In the genomic region with DNA sequence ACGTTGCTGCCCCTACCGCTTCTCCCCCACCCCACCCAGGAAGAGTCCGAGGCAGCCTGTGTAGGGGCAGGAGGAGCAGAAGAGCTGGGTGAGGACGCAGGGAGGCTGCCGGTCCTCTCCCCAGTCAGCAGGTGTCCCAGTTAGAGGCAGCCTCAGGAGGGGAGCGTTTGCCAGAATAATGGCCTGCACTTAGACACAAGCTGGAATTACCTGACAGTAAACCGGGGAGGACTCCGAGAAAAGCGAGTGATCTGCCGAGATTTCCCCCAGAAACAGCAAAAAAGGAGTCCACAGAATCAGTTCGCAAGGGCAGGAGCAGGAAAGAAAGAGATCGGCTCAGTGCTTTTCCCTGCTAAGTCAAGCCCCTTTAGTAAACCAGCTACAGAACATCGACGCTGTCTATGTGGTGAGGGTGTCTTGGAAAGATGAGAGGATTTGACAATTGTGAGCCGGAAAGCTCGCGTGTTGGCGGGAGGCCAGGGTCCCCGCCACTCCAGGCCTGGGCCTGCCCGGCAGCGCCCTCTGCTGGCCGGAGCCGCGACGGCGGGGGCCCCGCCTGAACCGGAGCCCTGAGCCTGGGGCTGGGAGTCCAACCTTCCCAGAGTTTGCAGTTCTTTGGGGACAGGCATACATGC, we compare ENCODE assay signal across 1 cellular context.
TF ChIP-seq lines count a peak whose summit lies in the region.

No MANE protein-coding gene starts in this region.

TF ChIP-seq in HepG2, 621 proteins besides CTCF, POLR2A, EP300 and RAD21 (continued from another document and continues in another):
- TF ChIP-seq, protein P1, sequence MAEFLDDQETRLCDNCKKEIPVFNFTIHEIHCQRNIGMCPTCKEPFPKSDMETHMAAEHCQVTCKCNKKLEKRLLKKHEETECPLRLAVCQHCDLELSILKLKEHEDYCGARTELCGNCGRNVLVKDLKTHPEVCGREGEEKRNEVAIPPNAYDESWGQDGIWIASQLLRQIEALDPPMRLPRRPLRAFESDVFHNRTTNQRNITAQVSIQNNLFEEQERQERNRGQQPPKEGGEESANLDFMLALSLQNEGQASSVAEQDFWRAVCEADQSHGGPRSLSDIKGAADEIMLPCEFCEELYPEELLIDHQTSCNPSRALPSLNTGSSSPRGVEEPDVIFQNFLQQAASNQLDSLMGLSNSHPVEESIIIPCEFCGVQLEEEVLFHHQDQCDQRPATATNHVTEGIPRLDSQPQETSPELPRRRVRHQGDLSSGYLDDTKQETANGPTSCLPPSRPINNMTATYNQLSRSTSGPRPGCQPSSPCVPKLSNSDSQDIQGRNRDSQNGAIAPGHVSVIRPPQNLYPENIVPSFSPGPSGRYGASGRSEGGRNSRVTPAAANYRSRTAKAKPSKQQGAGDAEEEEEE (CRISPR knock-in tag; IDR thresholded peaks at IDR 0.05; ENCODE audit: borderline replicate concordance): no peak
- TF ChIP-seq ZNF512B (CRISPR knock-in tag; IDR thresholded peaks at IDR 0.05; ENCODE audit: borderline replicate concordance) (no peak), AGO2 (optimal IDR thresholded peaks at IDR 0.05; ENCODE audit: low read depth, low read length) (no peak), DNMT3B (CRISPR knock-in tag; conservative IDR thresholded peaks at IDR 0.05) (no peak), ZNF350 (CRISPR knock-in tag; IDR thresholded peaks at IDR 0.05; ENCODE audit: borderline replicate concordance, low read depth) (peak; percentile 85; the same call in 1 of the 2 replicates), HNRNPK (IDR thresholded peaks at IDR 0.05; ENCODE audit: low read depth, low read length, poor library complexity, severe bottlenecking) (no peak), NCOA2 (CRISPR knock-in tag; IDR thresholded peaks at IDR 0.05) (no peak), SALL2 (CRISPR knock-in tag; IDR thresholded peaks at IDR 0.05) (no peak), SNRNP70 (IDR thresholded peaks at IDR 0.05; ENCODE audit: low read depth, low read length) (no peak), FLYWCH1 (CRISPR knock-in tag; IDR thresholded peaks at IDR 0.05) (no peak), ZNF44 (CRISPR knock-in tag; IDR thresholded peaks at IDR 0.05) (peak; percentile 74; the same call in 1 of the 2 replicates), RBFOX2 (IDR thresholded peaks at IDR 0.05; ENCODE audit: low read depth, low read length) (0 out of 2 replicates have a peak, but pooled peaks have one; percentile 34), HMG20B (CRISPR knock-in tag; conservative IDR thresholded peaks at IDR 0.05) (no peak), ZNF382 (CRISPR knock-in tag; IDR thresholded peaks at IDR 0.05; ENCODE audit: borderline replicate concordance) (no peak), ZNF331 (CRISPR knock-in tag; IDR thresholded peaks at IDR 0.05) (peak; percentile 30; the same call in 1 of the 2 replicates), KDM5B (CRISPR knock-in tag; IDR thresholded peaks at IDR 0.05; ENCODE audit: borderline replicate concordance) (peak; percentile 36; the same call in 1 of the 2 replicates), EZH2 (conservative IDR thresholded peaks at IDR 0.05; ENCODE audit: low read depth, low read length) (no peak), POLR2AphosphoS5 (IDR thresholded peaks at IDR 0.05; ENCODE audit: low read depth, low read length) (no peak), ZNF761 (CRISPR knock-in tag; conservative IDR thresholded peaks at IDR 0.05) (peak; percentile 84), SAP130 (CRISPR knock-in tag; IDR thresholded peaks at IDR 0.05; ENCODE audit: low read depth) (peak; percentile 78), MAX (IDR thresholded peaks at IDR 0.05) (peak; percentile 52), MTA1 (CRISPR knock-in tag; IDR thresholded peaks at IDR 0.05; ENCODE audit: borderline replicate concordance) (peak; percentile 84; the same call in 1 of the 2 replicates), JUN (CRISPR knock-in tag; IDR thresholded peaks at IDR 0.05) (0 out of 2 replicates have a peak, but pooled peaks have one; percentile 46), ZNF777 (CRISPR knock-in tag; IDR thresholded peaks at IDR 0.05) (no peak), HOMEZ (CRISPR knock-in tag; IDR thresholded peaks at IDR 0.05; ENCODE audit: low read depth) (peak; percentile 15; the same call in 1 of the 2 replicates), BCL3 (CRISPR knock-in tag; IDR thresholded peaks at IDR 0.05) (peak; percentile 62; the same call in 1 of the 2 replicates), JARID2 (CRISPR knock-in tag; IDR thresholded peaks at IDR 0.05; ENCODE audit: insufficient replicate concordance) (no peak), GABPA (IDR thresholded peaks at IDR 0.05; ENCODE audit: low read depth, low read length) (no peak), GABPA (CRISPR knock-in tag; IDR thresholded peaks at IDR 0.05; ENCODE audit: low read depth) (no peak), RXRA (CRISPR knock-in tag; IDR thresholded peaks at IDR 0.05) (peak; percentile 55; the same call in 1 of the 2 replicates), BCLAF1 (IDR thresholded peaks at IDR 0.05) (no peak), KLF15 (CRISPR knock-in tag; IDR thresholded peaks at IDR 0.05; ENCODE audit: borderline replicate concordance) (no peak), IKZF5 (CRISPR knock-in tag; IDR thresholded peaks at IDR 0.05) (peak; percentile 79), ZNF589 (CRISPR knock-in tag; conservative IDR thresholded peaks at IDR 0.05) (no peak), MLX (CRISPR knock-in tag; IDR thresholded peaks at IDR 0.05) (no peak)
- TF ChIP-seq, protein P2, sequence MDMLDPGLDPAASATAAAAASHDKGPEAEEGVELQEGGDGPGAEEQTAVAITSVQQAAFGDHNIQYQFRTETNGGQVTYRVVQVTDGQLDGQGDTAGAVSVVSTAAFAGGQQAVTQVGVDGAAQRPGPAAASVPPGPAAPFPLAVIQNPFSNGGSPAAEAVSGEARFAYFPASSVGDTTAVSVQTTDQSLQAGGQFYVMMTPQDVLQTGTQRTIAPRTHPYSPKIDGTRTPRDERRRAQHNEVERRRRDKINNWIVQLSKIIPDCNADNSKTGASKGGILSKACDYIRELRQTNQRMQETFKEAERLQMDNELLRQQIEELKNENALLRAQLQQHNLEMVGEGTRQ (IDR thresholded peaks at IDR 0.05; ENCODE audit: low read depth, low read length): no peak
- TF ChIP-seq, protein P2 (CRISPR knock-in tag; IDR thresholded peaks at IDR 0.05; ENCODE audit: borderline replicate concordance): no peak
- TF ChIP-seq, protein P3, sequence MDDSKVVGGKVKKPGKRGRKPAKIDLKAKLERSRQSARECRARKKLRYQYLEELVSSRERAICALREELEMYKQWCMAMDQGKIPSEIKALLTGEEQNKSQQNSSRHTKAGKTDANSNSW (CRISPR knock-in tag; IDR thresholded peaks at IDR 0.05; ENCODE audit: borderline replicate concordance): no peak
- TF ChIP-seq, protein P4, sequence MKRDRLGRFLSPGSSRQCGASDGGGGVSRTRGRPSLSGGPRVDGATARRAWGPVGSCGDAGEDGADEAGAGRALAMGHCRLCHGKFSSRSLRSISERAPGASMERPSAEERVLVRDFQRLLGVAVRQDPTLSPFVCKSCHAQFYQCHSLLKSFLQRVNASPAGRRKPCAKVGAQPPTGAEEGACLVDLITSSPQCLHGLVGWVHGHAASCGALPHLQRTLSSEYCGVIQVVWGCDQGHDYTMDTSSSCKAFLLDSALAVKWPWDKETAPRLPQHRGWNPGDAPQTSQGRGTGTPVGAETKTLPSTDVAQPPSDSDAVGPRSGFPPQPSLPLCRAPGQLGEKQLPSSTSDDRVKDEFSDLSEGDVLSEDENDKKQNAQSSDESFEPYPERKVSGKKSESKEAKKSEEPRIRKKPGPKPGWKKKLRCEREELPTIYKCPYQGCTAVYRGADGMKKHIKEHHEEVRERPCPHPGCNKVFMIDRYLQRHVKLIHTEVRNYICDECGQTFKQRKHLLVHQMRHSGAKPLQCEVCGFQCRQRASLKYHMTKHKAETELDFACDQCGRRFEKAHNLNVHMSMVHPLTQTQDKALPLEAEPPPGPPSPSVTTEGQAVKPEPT (CRISPR knock-in tag; IDR thresholded peaks at IDR 0.05; ENCODE audit: low read depth): 0 out of 2 replicates have a peak, but pooled peaks have one; percentile 89
- TF ChIP-seq, protein P5, sequence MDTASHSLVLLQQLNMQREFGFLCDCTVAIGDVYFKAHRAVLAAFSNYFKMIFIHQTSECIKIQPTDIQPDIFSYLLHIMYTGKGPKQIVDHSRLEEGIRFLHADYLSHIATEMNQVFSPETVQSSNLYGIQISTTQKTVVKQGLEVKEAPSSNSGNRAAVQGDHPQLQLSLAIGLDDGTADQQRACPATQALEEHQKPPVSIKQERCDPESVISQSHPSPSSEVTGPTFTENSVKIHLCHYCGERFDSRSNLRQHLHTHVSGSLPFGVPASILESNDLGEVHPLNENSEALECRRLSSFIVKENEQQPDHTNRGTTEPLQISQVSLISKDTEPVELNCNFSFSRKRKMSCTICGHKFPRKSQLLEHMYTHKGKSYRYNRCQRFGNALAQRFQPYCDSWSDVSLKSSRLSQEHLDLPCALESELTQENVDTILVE (CRISPR knock-in tag; IDR thresholded peaks at IDR 0.05): no peak
